Comparison of ENCODE assay signal across 1 cellular context in the genomic region with DNA sequence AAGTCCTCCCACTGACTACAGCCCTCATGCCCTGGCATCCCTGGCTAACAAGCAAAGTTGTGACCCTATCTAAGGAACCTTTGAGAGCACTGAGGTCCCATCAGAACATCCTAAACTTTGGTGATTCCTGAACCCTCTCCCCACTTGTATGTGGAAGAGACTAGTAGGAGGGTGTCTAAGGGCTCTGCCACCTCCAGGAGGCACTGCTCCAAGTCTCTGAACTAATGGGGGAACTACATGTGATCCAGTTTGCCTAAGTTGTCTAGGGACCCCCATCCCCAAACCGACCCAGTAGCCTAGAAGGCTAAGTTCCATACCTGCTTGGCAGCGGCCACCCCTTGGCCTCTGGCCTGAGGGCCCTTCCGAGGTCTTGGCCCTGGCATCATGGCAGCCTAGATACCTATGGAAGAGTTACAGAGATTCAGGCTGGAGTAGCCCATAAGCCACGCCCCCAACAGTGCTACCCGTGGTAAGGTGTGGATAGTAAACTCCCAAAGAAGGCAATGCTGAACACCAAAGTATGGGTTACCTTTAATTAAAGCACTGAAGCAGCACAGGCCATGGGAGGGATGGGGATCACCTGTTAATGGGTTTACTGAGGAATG.
TF ChIP-seq lines count a peak whose summit lies in the region.

No MANE protein-coding gene starts in this region.

TF ChIP-seq in HepG2, 621 proteins besides CTCF, POLR2A, EP300 and RAD21:
- TF ChIP-seq, protein P1, sequence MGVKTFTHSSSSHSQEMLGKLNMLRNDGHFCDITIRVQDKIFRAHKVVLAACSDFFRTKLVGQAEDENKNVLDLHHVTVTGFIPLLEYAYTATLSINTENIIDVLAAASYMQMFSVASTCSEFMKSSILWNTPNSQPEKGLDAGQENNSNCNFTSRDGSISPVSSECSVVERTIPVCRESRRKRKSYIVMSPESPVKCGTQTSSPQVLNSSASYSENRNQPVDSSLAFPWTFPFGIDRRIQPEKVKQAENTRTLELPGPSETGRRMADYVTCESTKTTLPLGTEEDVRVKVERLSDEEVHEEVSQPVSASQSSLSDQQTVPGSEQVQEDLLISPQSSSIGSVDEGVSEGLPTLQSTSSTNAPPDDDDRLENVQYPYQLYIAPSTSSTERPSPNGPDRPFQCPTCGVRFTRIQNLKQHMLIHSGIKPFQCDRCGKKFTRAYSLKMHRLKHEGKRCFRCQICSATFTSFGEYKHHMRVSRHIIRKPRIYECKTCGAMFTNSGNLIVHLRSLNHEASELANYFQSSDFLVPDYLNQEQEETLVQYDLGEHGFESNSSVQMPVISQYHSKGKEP (CRISPR knock-in tag; IDR thresholded peaks at IDR 0.05) = no peak
- TF ChIP-seq TCF12 (IDR thresholded peaks at IDR 0.05) = no peak
- TF ChIP-seq TCF12 (CRISPR knock-in tag; IDR thresholded peaks at IDR 0.05) = no peak
- no peak for TF ChIP-seq PHF21A (CRISPR knock-in tag; IDR thresholded peaks at IDR 0.05)
- TF ChIP-seq, protein P2, sequence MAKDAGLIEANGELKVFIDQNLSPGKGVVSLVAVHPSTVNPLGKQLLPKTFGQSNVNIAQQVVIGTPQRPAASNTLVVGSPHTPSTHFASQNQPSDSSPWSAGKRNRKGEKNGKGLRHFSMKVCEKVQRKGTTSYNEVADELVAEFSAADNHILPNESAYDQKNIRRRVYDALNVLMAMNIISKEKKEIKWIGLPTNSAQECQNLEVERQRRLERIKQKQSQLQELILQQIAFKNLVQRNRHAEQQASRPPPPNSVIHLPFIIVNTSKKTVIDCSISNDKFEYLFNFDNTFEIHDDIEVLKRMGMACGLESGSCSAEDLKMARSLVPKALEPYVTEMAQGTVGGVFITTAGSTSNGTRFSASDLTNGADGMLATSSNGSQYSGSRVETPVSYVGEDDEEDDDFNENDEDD (CRISPR knock-in tag; IDR thresholded peaks at IDR 0.05; ENCODE audit: borderline replicate concordance) = no peak
- TF ChIP-seq, protein P3, sequence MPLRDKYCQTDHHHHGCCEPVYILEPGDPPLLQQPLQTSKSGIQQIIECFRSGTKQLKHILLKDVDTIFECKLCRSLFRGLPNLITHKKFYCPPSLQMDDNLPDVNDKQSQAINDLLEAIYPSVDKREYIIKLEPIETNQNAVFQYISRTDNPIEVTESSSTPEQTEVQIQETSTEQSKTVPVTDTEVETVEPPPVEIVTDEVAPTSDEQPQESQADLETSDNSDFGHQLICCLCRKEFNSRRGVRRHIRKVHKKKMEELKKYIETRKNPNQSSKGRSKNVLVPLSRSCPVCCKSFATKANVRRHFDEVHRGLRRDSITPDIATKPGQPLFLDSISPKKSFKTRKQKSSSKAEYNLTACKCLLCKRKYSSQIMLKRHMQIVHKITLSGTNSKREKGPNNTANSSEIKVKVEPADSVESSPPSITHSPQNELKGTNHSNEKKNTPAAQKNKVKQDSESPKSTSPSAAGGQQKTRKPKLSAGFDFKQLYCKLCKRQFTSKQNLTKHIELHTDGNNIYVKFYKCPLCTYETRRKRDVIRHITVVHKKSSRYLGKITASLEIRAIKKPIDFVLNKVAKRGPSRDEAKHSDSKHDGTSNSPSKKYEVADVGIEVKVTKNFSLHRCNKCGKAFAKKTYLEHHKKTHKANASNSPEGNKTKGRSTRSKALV (CRISPR knock-in tag; IDR thresholded peaks at IDR 0.05) = no peak
- TF ChIP-seq SAFB2 (CRISPR knock-in tag; IDR thresholded peaks at IDR 0.05; ENCODE audit: borderline replicate concordance, low read depth) = no peak
- TF ChIP-seq, protein P4, sequence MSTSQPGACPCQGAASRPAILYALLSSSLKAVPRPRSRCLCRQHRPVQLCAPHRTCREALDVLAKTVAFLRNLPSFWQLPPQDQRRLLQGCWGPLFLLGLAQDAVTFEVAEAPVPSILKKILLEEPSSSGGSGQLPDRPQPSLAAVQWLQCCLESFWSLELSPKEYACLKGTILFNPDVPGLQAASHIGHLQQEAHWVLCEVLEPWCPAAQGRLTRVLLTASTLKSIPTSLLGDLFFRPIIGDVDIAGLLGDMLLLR (CRISPR knock-in tag; IDR thresholded peaks at IDR 0.05) = no peak
- TF ChIP-seq CHD4 (IDR thresholded peaks at IDR 0.05; ENCODE audit: borderline replicate concordance, low read length) = no peak
- no peak for TF ChIP-seq ZNF879 (CRISPR knock-in tag; IDR thresholded peaks at IDR 0.05)
- no peak for TF ChIP-seq RFX5 (IDR thresholded peaks at IDR 0.05; ENCODE audit: low read depth, low read length)
- no peak for TF ChIP-seq ZIK1 (CRISPR knock-in tag; IDR thresholded peaks at IDR 0.05; ENCODE audit: borderline replicate concordance, low read depth)
- TF ChIP-seq SNAI1 (CRISPR knock-in tag; IDR thresholded peaks at IDR 0.05; ENCODE audit: borderline replicate concordance) = no peak
- no peak for TF ChIP-seq RBAK (CRISPR knock-in tag; IDR thresholded peaks at IDR 0.05)
- TF ChIP-seq SUZ12 (IDR thresholded peaks at IDR 0.05; ENCODE audit: low read depth, low read length) = no peak
- TF ChIP-seq, protein P5, sequence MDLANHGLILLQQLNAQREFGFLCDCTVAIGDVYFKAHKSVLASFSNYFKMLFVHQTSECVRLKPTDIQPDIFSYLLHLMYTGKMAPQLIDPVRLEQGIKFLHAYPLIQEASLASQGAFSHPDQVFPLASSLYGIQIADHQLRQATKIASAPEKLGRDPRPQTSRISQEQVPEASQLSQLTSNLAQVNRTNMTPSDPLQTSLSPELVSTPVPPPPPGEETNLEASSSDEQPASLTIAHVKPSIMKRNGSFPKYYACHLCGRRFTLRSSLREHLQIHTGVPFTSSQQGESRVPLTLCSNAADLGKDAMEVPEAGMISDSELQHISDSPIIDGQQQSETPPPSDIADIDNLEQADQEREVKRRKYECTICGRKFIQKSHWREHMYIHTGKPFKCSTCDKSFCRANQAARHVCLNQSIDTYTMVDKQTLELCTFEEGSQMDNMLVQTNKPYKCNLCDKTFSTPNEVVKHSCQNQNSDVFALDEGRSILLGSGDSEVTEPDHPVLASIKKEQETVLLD (CRISPR knock-in tag; IDR thresholded peaks at IDR 0.05; ENCODE audit: low read depth) = no peak
- TF ChIP-seq EZH2 (conservative IDR thresholded peaks at IDR 0.05; ENCODE audit: low read depth, low read length) = no peak
